In genomic region chr6:114377881-114378280, GRCh38 we compare ENCODE assay signal across 18 cellular contexts. TPM values are rescaled to one million over a fixed set of nuclear protein-coding genes. Genes with fewer than 3 reads are reported as not detected.
DNase-seq lines count a peak whose midpoint lies in the region; ATAC-seq and TF ChIP-seq lines count a peak whose summit lies in the region.
"Had no signal": no experiment of that assay in that cellular context is flagged by ENCODE, and none has a peak within 500 bp of the region (broad histone marks: within the 10 kb centered on the region; RNA-seq: fewer than 3 reads in every experiment).

No MANE protein-coding gene starts in this region.

- WGBS in SK-N-SH (ENCODE audit: low lambda C conversion rate) = 56% methylated on average over 3 of the region's 3 CpGs
- 89% methylated on average over 3 of the region's 3 CpGs for WGBS in mesenchymal stem cell

- H3K79me1 ChIP-seq in mesenchymal stem cell (replicated peaks; ENCODE audit: low read length, poor library complexity, severe bottlenecking) = no peaks in the 10 kb centered on the region

- H3K27me3 Mint-ChIP-seq in WTC11 (ENCODE audit: low read depth) = no peaks in the 10 kb centered on the region
- no peaks in the 10 kb centered on the region for H3K27me3 Mint-ChIP-seq in chondrocyte (ENCODE audit: low read depth)
- H3K27me3 Mint-ChIP-seq in osteocyte (ENCODE audit: unreplicated experiment) = no peaks in the 10 kb centered on the region
- H3K27me3 Mint-ChIP-seq in endothelial cell (ENCODE audit: unreplicated experiment) = no peaks in the 10 kb centered on the region
- H3K27me3 Mint-ChIP-seq: CD4-positive, CD25-positive, alpha-beta regulatory T cell had no signal

- no peak overlapping the region for H2AK5ac ChIP-seq in mesenchymal stem cell (ENCODE audit: low read length, severe bottlenecking)

- H3K27ac Mint-ChIP-seq in WTC11 = peak overlapping the region; percentile 3; the same call in 1 of the 2 replicates
- peak overlapping the region; percentile 1 for H3K27ac Mint-ChIP-seq in chondrocyte (ENCODE audit: unreplicated experiment)
- H3K27ac Mint-ChIP-seq in osteocyte (ENCODE audit: unreplicated experiment) = peak overlapping the region; percentile 0
- no peak overlapping the region for H3K27ac Mint-ChIP-seq in endothelial cell (ENCODE audit: unreplicated experiment)

- H4K8ac ChIP-seq in mesenchymal stem cell (ENCODE audit: low read length) = no peak overlapping the region

- H3K4ac ChIP-seq in mesenchymal stem cell (ENCODE audit: low read depth in 1 of 2, low read length in 2 of 2) = no peak overlapping the region

- H3K9me3 ChIP-seq in SK-N-SH (no peaks in the 10 kb centered on the region), mesenchymal stem cell (ENCODE audit: control insufficient read depth, low read length) (no peaks in the 10 kb centered on the region)
- H3K9me3 ChIP-seq: BLaER1 treated with 17β-estradiol and CSF1 and Interleukin-3, amounts not matched to agents 10 nM and 100 nM; HAP-1 had no signal

- no peak overlapping the region for H4K91ac ChIP-seq in mesenchymal stem cell (ENCODE audit: low read length)

- DNase-seq in SK-N-SH (no peak), WTC11 (ENCODE audit: low spot score) (no peak), chondrocyte (ENCODE audit: low spot score) (no peak), osteocyte (ENCODE audit: extremely low spot score, unreplicated experiment) (no peak), endothelial cell (ENCODE audit: low spot score) (no peak), mesenchymal stem cell (no peak)
- DNase-seq: AML-193; Calu3; CD4-positive, CD25-positive, alpha-beta regulatory T cell; DMS 273 treated with DMSO at 0.1 percent for 48 hours; GOT3 had no signal

- H3K36me3 ChIP-seq in SK-N-SH (replicated peaks in 1 of 2; ENCODE audit: control insufficient read depth in 1 of 2, insufficient read depth in 2 of 2, low read length in 1 of 2) (no peaks in the 10 kb centered on the region), mesenchymal stem cell (ENCODE audit: control insufficient read depth in 1 of 2, insufficient read depth in 2 of 2, low read depth in 1 of 2, low read length in 2 of 2) (no peaks in the 10 kb centered on the region)
- H3K36me3 ChIP-seq: BLaER1 treated with 17β-estradiol and CSF1 and Interleukin-3, amounts not matched to agents 10 nM and 100 nM; HAP-1 had no signal

- no peak overlapping the region for H3K14ac ChIP-seq in mesenchymal stem cell (ENCODE audit: low read length in 2 of 2)

- H3K4me2 ChIP-seq in SK-N-SH = no peak overlapping the region
- no peak overlapping the region for H3K4me2 ChIP-seq in mesenchymal stem cell (ENCODE audit: low read length, poor library complexity, severe bottlenecking)
- H3K4me2 ChIP-seq: BLaER1 treated with 17β-estradiol and CSF1 and Interleukin-3, amounts not matched to agents 10 nM and 100 nM had no signal

- no peak overlapping the region for H2BK120ac ChIP-seq in mesenchymal stem cell (ENCODE audit: low read depth, low read length)

- H3K9me3 Mint-ChIP-seq in WTC11 (no peaks in the 10 kb centered on the region), chondrocyte (ENCODE audit: low read depth) (no peaks in the 10 kb centered on the region), osteocyte (ENCODE audit: unreplicated experiment) (no peaks in the 10 kb centered on the region), endothelial cell (ENCODE audit: unreplicated experiment) (no peaks in the 10 kb centered on the region)

- POLR2A ChIA-PET in SK-N-SH (lab: Yijun Ruan, JAX) = no interaction called here
- POLR2A ChIA-PET in WTC11 (lab: Charles Lee) = no interaction called here

- CTCF ChIA-PET in SK-N-SH (lab: Yijun Ruan, JAX) (interaction anchor here (0.8 kb wide), 1 partner anchor 13 kb away, joined by 3 read pairs; no protein-coding TSS in a partner anchor), WTC11 (lab: Charles Lee) (no interaction called here)

- H4K20me1 ChIP-seq in SK-N-SH (ENCODE audit: insufficient read depth) = no peaks in the 10 kb centered on the region
- H4K20me1 ChIP-seq: BLaER1 treated with 17β-estradiol and CSF1 and Interleukin-3, amounts not matched to agents 10 nM and 100 nM had no signal

- H3K4me3 Mint-ChIP-seq in WTC11 (no peak overlapping the region), chondrocyte (ENCODE audit: unreplicated experiment) (no peak overlapping the region), osteocyte (ENCODE audit: unreplicated experiment) (no peak overlapping the region), endothelial cell (ENCODE audit: unreplicated experiment) (no peak overlapping the region)
- H3K4me3 Mint-ChIP-seq: CD4-positive, CD25-positive, alpha-beta regulatory T cell had no signal

- no peak for TF ChIP-seq EP300 in SK-N-SH (IDR thresholded peaks at IDR 0.05; ENCODE audit: borderline replicate concordance in 1 of 2, low read depth in 1 of 2, low read length in 1 of 2)

- H2AFZ ChIP-seq in SK-N-SH (ENCODE audit: low read depth) = no peak overlapping the region
- no peak overlapping the region for H2AFZ ChIP-seq in mesenchymal stem cell (ENCODE audit: low read depth, low read length)

- H3K27ac ChIP-seq in SK-N-SH (ENCODE audit: low read depth in 2 of 2, low read length in 1 of 2) (no peak overlapping the region), mesenchymal stem cell (ENCODE audit: low read length, poor library complexity, severe bottlenecking) (no peak overlapping the region)
- H3K27ac ChIP-seq: 22Rv1; BLaER1 treated with 17β-estradiol and CSF1 and Interleukin-3, amounts not matched to agents 10 nM and 100 nM had no signal

- no peak overlapping the region for H2BK12ac ChIP-seq in mesenchymal stem cell (ENCODE audit: low read length in 2 of 2)

- H3K36me3 Mint-ChIP-seq in WTC11 = peaks cover 2% of the 10 kb centered on the region; the same call in 1 of the 2 replicates
- H3K36me3 Mint-ChIP-seq in chondrocyte (ENCODE audit: low read depth) = no peaks in the 10 kb centered on the region
- H3K36me3 Mint-ChIP-seq in osteocyte (ENCODE audit: unreplicated experiment) = no peaks in the 10 kb centered on the region
- no peaks in the 10 kb centered on the region for H3K36me3 Mint-ChIP-seq in endothelial cell (ENCODE audit: low read depth, unreplicated experiment)
- H3K36me3 Mint-ChIP-seq: CD4-positive, CD25-positive, alpha-beta regulatory T cell had no signal

- H3K18ac ChIP-seq in mesenchymal stem cell (ENCODE audit: low read depth in 1 of 2, low read length in 2 of 2) = no peak overlapping the region

- H3K27me3 ChIP-seq in SK-N-SH (ENCODE audit: insufficient read depth) (no peaks in the 10 kb centered on the region), mesenchymal stem cell (ENCODE audit: control insufficient read depth in 1 of 2, insufficient read depth in 1 of 2, low read length in 2 of 2) (no peaks in the 10 kb centered on the region)
- H3K27me3 ChIP-seq: BLaER1 treated with 17β-estradiol and CSF1 and Interleukin-3, amounts not matched to agents 10 nM and 100 nM had no signal

- no peak for TF ChIP-seq RAD21 in SK-N-SH (IDR thresholded peaks at IDR 0.05; ENCODE audit: low read length)

- no peak overlapping the region for H3K4me3 ChIP-seq in SK-N-SH (ENCODE audit: low read depth in 2 of 2, low read length in 1 of 2)
- H3K4me3 ChIP-seq in mesenchymal stem cell (ENCODE audit: insufficient read depth in 1 of 2, low read depth in 1 of 2, low read length in 2 of 2) = no peak overlapping the region
- H3K4me3 ChIP-seq: BLaER1 treated with 17β-estradiol and CSF1 and Interleukin-3, amounts not matched to agents 10 nM and 100 nM; HAP-1 had no signal

- H3K79me2 ChIP-seq in SK-N-SH (ENCODE audit: insufficient read depth) = no peaks in the 10 kb centered on the region

- no peak overlapping the region for H2BK5ac ChIP-seq in mesenchymal stem cell (ENCODE audit: low read depth, low read length, poor library complexity, severe bottlenecking)

- no peak for ATAC-seq in SK-N-SH treated with all-trans-retinoic acid at 6 μM for 48 hours
- no peak for ATAC-seq in WTC11
- no peak for ATAC-seq in HG03139 (IDR thresholded peaks at IDR 0.05; ENCODE audit: unreplicated experiment)
- ATAC-seq: HepG2 had no signal

- H2BK15ac ChIP-seq in mesenchymal stem cell (ENCODE audit: low read depth, poor library complexity, severe bottlenecking) = no peak overlapping the region

- H3K4me1 ChIP-seq in SK-N-SH (ENCODE audit: control insufficient read depth in 1 of 2, insufficient read depth in 2 of 2, low read depth in 1 of 2, low read length in 1 of 2) (no peaks in the 10 kb centered on the region), mesenchymal stem cell (ENCODE audit: control insufficient read depth, insufficient read depth, low read depth, low read length) (peaks cover 2% of the 10 kb centered on the region)
- H3K4me1 ChIP-seq: BLaER1 treated with 17β-estradiol and CSF1 and Interleukin-3, amounts not matched to agents 10 nM and 100 nM had no signal

- H3K9ac ChIP-seq in SK-N-SH (no peak overlapping the region), mesenchymal stem cell (ENCODE audit: low read length) (no peak overlapping the region)
- H3K9ac ChIP-seq: BLaER1 treated with 17β-estradiol and CSF1 and Interleukin-3, amounts not matched to agents 10 nM and 100 nM had no signal

- TF ChIP-seq CTCF in SK-N-SH (IDR thresholded peaks at IDR 0.05) (no peak), WTC11 (IDR thresholded peaks at IDR 0.05) (no peak), chondrocyte (IDR thresholded peaks at IDR 0.05) (no peak), osteocyte (IDR thresholded peaks at IDR 0.05) (no peak), endothelial cell (IDR thresholded peaks at IDR 0.05; ENCODE audit: unreplicated experiment) (no peak)

- no peak overlapping the region for H3K23ac ChIP-seq in mesenchymal stem cell (ENCODE audit: low read length in 2 of 2)

- H3K9me2 ChIP-seq in SK-N-SH = no peaks in the 10 kb centered on the region

- H3F3A ChIP-seq in SK-N-SH (replicated peaks; ENCODE audit: insufficient read depth) = no peaks in the 10 kb centered on the region

- H3K4me1 Mint-ChIP-seq in WTC11 = peaks cover 44% of the 10 kb centered on the region
- H3K4me1 Mint-ChIP-seq in chondrocyte (ENCODE audit: low read depth) = peaks cover 11% of the 10 kb centered on the region
- H3K4me1 Mint-ChIP-seq in osteocyte (ENCODE audit: unreplicated experiment) = peaks cover 12% of the 10 kb centered on the region
- H3K4me1 Mint-ChIP-seq in endothelial cell (ENCODE audit: unreplicated experiment) = no peaks in the 10 kb centered on the region
- H3K4me1 Mint-ChIP-seq: CD4-positive, CD25-positive, alpha-beta regulatory T cell had no signal

TF ChIP-seq in SK-N-SH treated with all-trans-retinoic acid at 6 μM for 48 hours, 23 proteins besides CTCF, POLR2A, EP300 and RAD21 (continues in another document):
- no peak for TF ChIP-seq GLIS3 (CRISPR knock-in tag; IDR thresholded peaks at IDR 0.05)

TF ChIP-seq in SK-N-SH, 30 proteins besides CTCF, POLR2A, EP300 and RAD21 (continues in another document):
- TF ChIP-seq GATA2 (CRISPR knock-in tag; IDR thresholded peaks at IDR 0.05) = no peak

TF ChIP-seq in WTC11, 78 proteins besides CTCF, POLR2A, EP300 and RAD21 (continues in another document):
- TF ChIP-seq NFYB (CRISPR knock-in tag; conservative IDR thresholded peaks at IDR 0.05; ENCODE audit: low read depth) = no peak

RNA-seq across cellular contexts. Expression of gene HS3ST5, which starts 35.1 kb away (rescaled TPM):
- 0.02 TPM in 1 of 2 replicates, not detected in the other for polyA plus RNA-seq in SK-N-SH (2012; rRNA removed)
- polyA plus RNA-seq in SK-N-SH (2012; cell fraction: cytosol; rRNA removed) = 0.01 and 0.05 TPM in 2 replicates
- polyA plus RNA-seq in SK-N-SH (2012; cell fraction: nucleus; rRNA removed) = 0.01 TPM in 2 replicates
- total RNA-seq in WTC11 (2021) = 8.1 to 8.7 TPM (median 8.6 TPM) in 3 replicates
- 0.05 to 0.63 TPM (median 0.10 TPM) in 3 replicates for total RNA-seq in chondrocyte
- 0.11 TPM in 1 of 2 replicates, not detected in the other for total RNA-seq in osteocyte
- total RNA-seq in endothelial cell (ENCODE audit: unreplicated experiment) = 0.51 TPM
- 0.03 TPM for polyA plus RNA-seq in mesenchymal stem cell (2013, experiment 1 of 2)
- 0.07 TPM for polyA plus RNA-seq in mesenchymal stem cell (2013, experiment 2 of 2)
- total RNA-seq: CD4-positive, CD25-positive, alpha-beta regulatory T cell; Daoy had no signal
- polyA plus RNA-seq: CD4-positive, CD25-positive, alpha-beta regulatory T cell had no signal
